ENCODE assay signal across 8 cellular contexts in genomic region chr3:187066228-187066995, GRCh38.
DNase-seq lines count a peak whose midpoint lies in the region; ATAC-seq and FAIRE-seq lines count a peak whose summit lies in the region.

No MANE protein-coding gene starts in this region.

- intact Hi-C loops in sciatic nerve (cut with DNase I): no loop called here

- H3K27ac ChIP-seq in epithelial cell of prostate: no peak overlapping the region

- ATAC-seq in GM18909 (IDR thresholded peaks at IDR 0.05; ENCODE audit: poor library complexity, unreplicated experiment) (peak; percentile 45), sciatic nerve (peak; percentile 25), GM18502 (IDR thresholded peaks at IDR 0.05; ENCODE audit: poor library complexity, unreplicated experiment) (no peak)
- ATAC-seq in activated CD4-positive, CD25-positive, alpha-beta regulatory T cell treated with anti-CD3 and anti-CD28 coated beads, Interleukin-2, amount 50 U/mL, for 24 hours: peak; percentile 60 to 83

- FAIRE-seq in HTR-8/SVneo (lab: Jason Lieb, UNC): no peak

- DNase-seq in CD1c-positive myeloid dendritic cell (ENCODE audit: extremely low spot score) (peak; percentile 40), HTR-8/SVneo (ENCODE audit: insufficient read length, low spot score) (peak; percentile 8), epithelial cell of prostate (ENCODE audit: low read depth, low spot score) (peak; percentile 36), sciatic nerve (ENCODE audit: low spot score) (no peak), NCI-H1105 treated with DMSO at 0.1 percent for 48 hours (lab: John Stamatoyannopoulos, UW) (no peak)

Comparison
In these comparisons a context has a peak if more than half of its experiments do, and no peak if none do; other contexts are left out.
1. DNase-seq: peak in CD1c-positive myeloid dendritic cell (single experiment), HTR-8/SVneo (single experiment) and epithelial cell of prostate (single experiment); none in sciatic nerve (single experiment) and NCI-H1105 treated with DMSO at 0.1 percent for 48 hours (single experiment).